ENCODE assay signal across 21 cellular contexts in genomic region chr18:58139627-58140026, GRCh38.
DNase-seq lines count a peak whose midpoint lies in the region; ATAC-seq and TF ChIP-seq lines count a peak whose summit lies in the region.
"Had no signal": no experiment of that assay in that cellular context is flagged by ENCODE, and none has a peak within 500 bp of the region (broad histone marks: within the 10 kb centered on the region; RNA-seq: fewer than 3 reads in every experiment).

No MANE protein-coding gene starts in this region.

- H3K27ac ChIP-seq in HEK293 (ENCODE audit: extremely low read depth, low read depth, low read length) (no peak overlapping the region), transverse colon (no peak overlapping the region)
- H3K27ac ChIP-seq: colonic mucosa, PC-9, SJCRH30, suprapubic skin had no signal

- no peak overlapping the region for H3K4me3 ChIP-seq in HEK293 (ENCODE audit: low read depth, low read length)
- H3K4me3 ChIP-seq in transverse colon: no peak overlapping the region
- H3K4me3 ChIP-seq: colonic mucosa, PC-9, SJCRH30, suprapubic skin had no signal

- peaks cover 24% of the 10 kb centered on the region for H3K36me3 Mint-ChIP-seq in brain
- H3K36me3 Mint-ChIP-seq in mesothelial cell of epicardium: peaks cover 9% of the 10 kb centered on the region
- H3K36me3 Mint-ChIP-seq: naive thymus-derived CD8-positive, alpha-beta T cell had no signal

- peak overlapping the region in 3 of 5 experiments; percentile 35 to 67 (median 48) for H3K4me3 Mint-ChIP-seq in brain
- no peak overlapping the region for H3K4me3 Mint-ChIP-seq in mesothelial cell of epicardium
- H3K4me3 Mint-ChIP-seq: activated CD4-positive, alpha-beta T cell treated with anti-CD3 and anti-CD28 coated beads, Interleukin-2, amount 10 ng/mL, durations not matched to agents 24 days and 14 days; endodermal cell; T-helper 1 cell treated with Interleukin-12 subunit alpha and Interleukin-12 subunit beta and Interleukin-4 antibody, amounts not matched to agents 30 μg/mL and 1 μg/mL, for 36 hours had no signal

- WGBS in transverse colon (ENCODE audit: low coverage in 1 of 2), 2 donors: 63% methylated on average over 2 to 4 of the region's 4 CpGs

- H3K9me3 Mint-ChIP-seq in brain (peaks cover 0 to 13% (median 12%) of the 10 kb centered on the region in 5 experiments), mesothelial cell of epicardium (peaks cover 9% of the 10 kb centered on the region)
- H3K9me3 Mint-ChIP-seq: activated CD4-positive, alpha-beta T cell treated with anti-CD3 and anti-CD28 coated beads, Interleukin-2, amount 10 ng/mL, durations not matched to agents 24 days and 14 days; T-helper 1 cell treated with Interleukin-12 subunit alpha and Interleukin-12 subunit beta and Interleukin-4 antibody, amounts not matched to agents 30 μg/mL and 1 μg/mL, for 36 hours had no signal

- intact Hi-C loops in transverse colon (cut with DNase I; ENCODE audit: low total_unique reads) (no loop called here), posterior vena cava (cut with DNase I) (no loop called here)

- in situ Hi-C loops in transverse colon (cut with MboI; ENCODE audit: low pct_ligation_motif_present in 1 of 4, low pct_unique_long_range_greater_than_20kb in 1 of 4, low sequenced_read_pairs in 3 of 4): no loop called here

- no peak for TF ChIP-seq POLR2A in transverse colon (IDR thresholded peaks at IDR 0.05)

- no peak for TF ChIP-seq EP300 in transverse colon (IDR thresholded peaks at IDR 0.05; ENCODE audit: low read depth)

- TF ChIP-seq CTCF in HEK293 (tag by site-specific recombination; IDR thresholded peaks at IDR 0.05): no peak
- TF ChIP-seq CTCF in brain (conservative IDR thresholded peaks at IDR 0.05): no peak
- no peak for TF ChIP-seq CTCF in mesothelial cell of epicardium (IDR thresholded peaks at IDR 0.05; ENCODE audit: unreplicated experiment)
- no peak for TF ChIP-seq CTCF in transverse colon (IDR thresholded peaks at IDR 0.05)

- H3K4me1 Mint-ChIP-seq in brain: peaks cover 94% of the 10 kb centered on the region
- peaks cover 16% of the 10 kb centered on the region for H3K4me1 Mint-ChIP-seq in mesothelial cell of epicardium

- CTCF ChIA-PET in HEK293 (lab: Yijun Ruan, JAX): interaction anchor here (0.6 kb wide), 1 partner anchor 202 kb away, joined by 3 read pairs; no protein-coding TSS in a partner anchor

- H3K36me3 ChIP-seq in HEK293 (ENCODE audit: control insufficient read depth in 2 of 2, insufficient read depth in 1 of 2, low read length in 2 of 2) (no peaks in the 10 kb centered on the region), transverse colon (no peaks in the 10 kb centered on the region)
- H3K36me3 ChIP-seq: colonic mucosa, SJCRH30, suprapubic skin had no signal

- no peak for ATAC-seq in GM21825 (IDR thresholded peaks at IDR 0.05; ENCODE audit: unreplicated experiment)

- POLR2A ChIA-PET in HEK293 (lab: Yijun Ruan, JAX): no interaction called here

- peaks cover 16% of the 10 kb centered on the region for H3K4me1 ChIP-seq in HEK293 (ENCODE audit: control insufficient read depth, insufficient read depth, low read length)
- peaks cover 0 to 14% (median 4%) of the 10 kb centered on the region in 4 donors for H3K4me1 ChIP-seq in transverse colon
- H3K4me1 ChIP-seq: colonic mucosa had no signal

- H3K9me3 ChIP-seq in HEK293 (ENCODE audit: control insufficient read depth, insufficient read depth, low read depth, low read length) (no peaks in the 10 kb centered on the region), transverse colon (no peaks in the 10 kb centered on the region)
- H3K9me3 ChIP-seq: colonic mucosa, SJCRH30, suprapubic skin had no signal

- H3K27me3 Mint-ChIP-seq in brain: no peaks in the 10 kb centered on the region
- H3K27me3 Mint-ChIP-seq in mesothelial cell of epicardium (ENCODE audit: low read depth): no peaks in the 10 kb centered on the region
- H3K27me3 Mint-ChIP-seq: progenitor cell of endocrine pancreas had no signal

- H3K27ac Mint-ChIP-seq in brain (peak overlapping the region; percentile 21 to 96 (median 90)), mesothelial cell of epicardium (peak overlapping the region; percentile 3)
- H3K27ac Mint-ChIP-seq: activated CD4-positive, alpha-beta T cell treated with anti-CD3 and anti-CD28 coated beads, Interleukin-2, amount 10 ng/mL, durations not matched to agents 24 days and 14 days; endodermal cell; progenitor cell of endocrine pancreas; T-helper 1 cell treated with Interleukin-12 subunit alpha and Interleukin-12 subunit beta and Interleukin-4 antibody, amounts not matched to agents 30 μg/mL and 1 μg/mL, for 36 hours had no signal

- no peaks in the 10 kb centered on the region for H3K27me3 ChIP-seq in transverse colon
- H3K27me3 ChIP-seq: colonic mucosa, SJCRH30, suprapubic skin had no signal

- DNase-seq in mesothelial cell of epicardium (ENCODE audit: low spot score in 2 of 2, unreplicated experiment in 2 of 2): no peak
- DNase-seq in transverse colon: peak; percentile 3
- DNase-seq in Kasumi-1 (lab: John Stamatoyannopoulos, UW): no peak
- DNase-seq in posterior vena cava (ENCODE audit: low spot score): no peak
- DNase-seq: activated CD4-positive, alpha-beta T cell treated with anti-CD3 and anti-CD28 coated beads, Interleukin-2, amount 10 ng/mL, durations not matched to agents 24 days and 14 days; activated CD8-positive, alpha-beta memory T cell treated with anti-CD3 and anti-CD28 coated beads, Interleukin-2, amount 50 U/mL, for 48 hours; activated effector memory CD4-positive, alpha-beta T cell treated with Interleukin-2 at 50 U/mL for 16 hours; colonic mucosa; DMS79 treated with DMSO at 0.1 percent for 48 hours; endodermal cell; Karpas-422; naive thymus-derived CD8-positive, alpha-beta T cell; NCI-H2029; SJCRH30 had no signal

TF ChIP-seq in HEK293, 187 proteins besides CTCF, POLR2A, EP300 and RAD21:
- no peak for TF ChIP-seq SP7 (tag by site-specific recombination; IDR thresholded peaks at IDR 0.05)
- no peak for TF ChIP-seq ZNF791 (tag by site-specific recombination; IDR thresholded peaks at IDR 0.05)
- 0 out of 2 replicates have a peak, but pooled peaks have one; percentile 40 for TF ChIP-seq ZNF398 (tag by site-specific recombination; IDR thresholded peaks at IDR 0.05)
- no peak for TF ChIP-seq EGR2 (tag by site-specific recombination; IDR thresholded peaks at IDR 0.05; ENCODE audit: low read depth)
- no peak for TF ChIP-seq ZNF138 (tag by site-specific recombination; IDR thresholded peaks at IDR 0.05; ENCODE audit: borderline replicate concordance)
